In the genomic region with DNA sequence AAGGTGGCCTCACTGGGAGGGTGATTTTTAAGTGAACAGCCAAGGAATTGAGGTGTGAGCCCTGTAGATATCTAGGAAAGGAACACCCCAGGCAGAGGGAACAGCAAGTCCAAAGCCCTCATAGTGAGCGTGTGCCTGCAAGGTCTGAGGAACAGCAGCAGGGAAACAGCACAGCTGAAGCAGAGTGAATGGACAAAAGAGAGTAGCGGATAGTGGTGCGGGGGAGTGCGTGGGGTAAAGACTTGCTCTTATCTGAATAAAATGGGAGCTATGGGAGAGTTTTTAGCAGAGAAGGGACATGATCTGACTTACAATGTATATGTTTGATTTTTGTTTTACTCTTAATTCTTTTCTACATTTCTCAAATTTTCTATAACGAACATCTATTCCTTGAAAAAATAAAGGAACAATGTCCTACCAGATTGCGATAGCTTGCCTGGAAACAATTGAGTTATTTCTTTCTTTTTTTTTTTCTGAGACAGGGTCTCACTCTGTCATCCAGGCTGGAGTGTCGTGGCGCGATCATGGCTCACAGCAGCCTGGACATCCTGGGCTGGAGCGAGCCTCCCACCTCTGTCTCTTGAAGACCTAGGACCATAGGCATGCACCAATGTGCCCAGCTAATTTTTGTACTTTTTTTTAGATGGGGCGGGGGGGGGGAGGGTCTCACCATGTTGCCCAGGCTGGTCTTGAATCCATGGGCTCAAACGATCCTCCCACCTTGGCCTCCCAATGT, we compare ENCODE assay signal across 26 cellular contexts. TPM values are rescaled to one million over a fixed set of nuclear protein-coding genes. Genes with fewer than 3 reads are reported as not detected.
DNase-seq lines count a peak whose midpoint lies in the region; ATAC-seq, FAIRE-seq and TF ChIP-seq lines count a peak whose summit lies in the region.
"Had no signal": no experiment of that assay in that cellular context is flagged by ENCODE, and none has a peak within 500 bp of the region (broad histone marks: within the 10 kb centered on the region; RNA-seq: fewer than 3 reads in every experiment).

No MANE protein-coding gene starts in this region.

- WGBS in K562 (ENCODE audit: insufficient coverage, low coverage, missing lambda C conversion rate): 35% methylated on average over 11 of the region's 12 CpGs
- no CpG with 5 or more reads among the region's 12 CpGs for WGBS in trophoblast cell (ENCODE audit: extremely low coverage, insufficient coverage, insufficient read length)
- 96% methylated on average over 11 of the region's 12 CpGs for WGBS in mammary epithelial cell (ENCODE audit: low coverage, missing lambda C conversion rate)

- no TSS peak for BruUV-seq in K562 (replicated peaks; lab: Mats Ljungman, UMichigan)
- no TSS peak for BruUV-seq in mammary epithelial cell (replicated peaks; lab: Mats Ljungman, UMichigan)

- CTCF ChIA-PET in K562 (lab: Yijun Ruan, JAX; ENCODE audit: low intra/inter-chr PET ratio): no interaction called here
- CTCF ChIA-PET in mammary epithelial cell (lab: Charles Lee; ENCODE audit: low non-redundant PET): no interaction called here

- H3K9ac ChIP-seq in K562 (ENCODE audit: insufficient read depth in 1 of 2, low read depth in 2 of 2, low read length in 2 of 2): peak overlapping the region in 1 of 2 experiments; percentile 56; a peak in 1 of 4 replicates
- no peak overlapping the region for H3K9ac ChIP-seq in trophoblast cell (ENCODE audit: low read length)
- H3K9ac ChIP-seq in mammary epithelial cell (ENCODE audit: insufficient read depth, low read length): no peak overlapping the region
- H3K9ac ChIP-seq: BLaER1 had no signal

- H3K36me3 Mint-ChIP-seq in CD14-positive monocyte: no peaks in the 10 kb centered on the region
- H3K36me3 Mint-ChIP-seq: CD8-positive, alpha-beta T cell; IgD-negative memory B cell had no signal

- no peaks in the 10 kb centered on the region for H3K9me1 ChIP-seq in K562 (ENCODE audit: control insufficient read depth, insufficient read depth, low read length)

- intact Hi-C loops in K562 (cut with micrococcal nuclease) (no loop called here), CD14-positive monocyte (cut with micrococcal nuclease) (no loop called here), mammary epithelial cell (cut with micrococcal nuclease) (no loop called here)

- peaks cover 0 to 5% (median 3%) of the 10 kb centered on the region in 3 donors for H3K27me3 Mint-ChIP-seq in CD14-positive monocyte (ENCODE audit: low read depth in 3 of 3)
- H3K27me3 Mint-ChIP-seq: IgD-negative memory B cell had no signal

- dilution Hi-C loops in mammary epithelial cell (cut with HindIII; ENCODE audit: low sequenced_read_pairs): no loop called here

- ATAC-seq in K562: peak; percentile 91
- ATAC-seq: A549; CD8-positive, alpha-beta T cell; GM23338; HCT116; HepG2 had no signal

- peak; percentile 52 for FAIRE-seq in K562 (lab: Jason Lieb, UNC)
- FAIRE-seq: A549, G401.6, GM12891, GM18507, H54, HepG2 had no signal

- H3K4me1 ChIP-seq in K562 (replicated peaks in 1 of 2; ENCODE audit: control insufficient read depth in 2 of 2, insufficient read depth in 2 of 2, low read length in 2 of 2): peaks cover 3 to 7% of the 10 kb centered on the region in 2 experiments; a peak in 1 of 5 replicates
- H3K4me1 ChIP-seq in trophoblast cell (ENCODE audit: control insufficient read depth in 1 of 2, insufficient read depth in 2 of 2, low read length in 2 of 2): no peaks in the 10 kb centered on the region
- no peaks in the 10 kb centered on the region for H3K4me1 ChIP-seq in mammary epithelial cell (ENCODE audit: insufficient read depth, low read length)
- H3K4me1 ChIP-seq: A549 had no signal

- H3K4me3 ChIP-seq in K562: no peak overlapping the region
- no peak overlapping the region for H3K4me3 ChIP-seq in trophoblast cell (ENCODE audit: low read depth, low read length)
- no peak overlapping the region for H3K4me3 ChIP-seq in mammary epithelial cell (replicated peaks in 1 of 3; ENCODE audit: insufficient read depth in 1 of 3, low read depth in 2 of 3, low read length in 3 of 3)
- H3K4me3 ChIP-seq: A549, BLaER1, GM23338 had no signal

- no peak overlapping the region for H3K27ac ChIP-seq in K562 (ENCODE audit: extremely low read depth, low read depth, low read length)
- peak overlapping the region; percentile 55 for H3K27ac ChIP-seq in substantia nigra (ENCODE audit: low read depth, low read length, poor library complexity, severe bottlenecking)
- H3K27ac ChIP-seq in trophoblast cell (ENCODE audit: low read depth, low read length): no peak overlapping the region
- no peak overlapping the region for H3K27ac ChIP-seq in mammary epithelial cell (ENCODE audit: insufficient read depth, low read depth, low read length)
- H3K27ac ChIP-seq: 22Rv1, A549, BLaER1 had no signal

- H3K4me3 Mint-ChIP-seq in CD14-positive monocyte: peak overlapping the region in 1 of 2 donors; percentile 1
- H3K4me3 Mint-ChIP-seq: CD8-positive, alpha-beta T cell; GM23338; IgD-negative memory B cell had no signal

- H4K20me1 ChIP-seq in K562 (replicated peaks; ENCODE audit: control insufficient read depth, insufficient read depth, low read length) (no peaks in the 10 kb centered on the region; the same call in 1 of the 2 replicates), mammary epithelial cell (ENCODE audit: insufficient read depth, low read length) (no peaks in the 10 kb centered on the region)
- H4K20me1 ChIP-seq: BLaER1 had no signal

- H3K14ac ChIP-seq in trophoblast cell (ENCODE audit: low read length): no peak overlapping the region

- no peak overlapping the region for H3K23ac ChIP-seq in trophoblast cell (ENCODE audit: low read length)

- H3K18ac ChIP-seq in trophoblast cell (ENCODE audit: low read length): no peak overlapping the region

- no peak overlapping the region for H4K91ac ChIP-seq in trophoblast cell (ENCODE audit: low read depth, low read length)

- no peak overlapping the region for H4K12ac ChIP-seq in trophoblast cell (ENCODE audit: low read depth, low read length)

- H4K8ac ChIP-seq in trophoblast cell (ENCODE audit: low read depth, low read length): no peak overlapping the region

- no peak overlapping the region for H2AK5ac ChIP-seq in trophoblast cell (ENCODE audit: low read length)

- DNase-seq in Ammon's horn (ENCODE audit: low spot score) (peak; percentile 46), K562 (ENCODE audit: extremely low read depth in 1 of 4, low spot score in 3 of 4) (peak in 2 of 4 experiments; percentile 28 to 65), medulla oblongata (ENCODE audit: extremely low spot score) (peak; percentile 39), substantia nigra (lab: John Stamatoyannopoulos, UW) (peak in 14 of 49 donors; percentile 4 to 59 (median 9)), CD14-positive monocyte (ENCODE audit: low spot score) (no peak), trophoblast cell (no peak), mammary epithelial cell (no peak)
- DNase-seq in activated naive CD4-positive, alpha-beta T cell treated with Interleukin-2 at 50 U/mL for 16 hours: no peak
- DNase-seq: AML-193; Calu3; CD8-positive, alpha-beta T cell; DMS 273 treated with DMSO at 0.1 percent for 48 hours; DMS53; DND-41; EL had no signal

- no peak overlapping the region for H2BK120ac ChIP-seq in trophoblast cell (ENCODE audit: insufficient read depth, low read length, poor library complexity)

- H3K36me3 ChIP-seq in K562 (ENCODE audit: control insufficient read depth, insufficient read depth, low read length): no peaks in the 10 kb centered on the region
- no peaks in the 10 kb centered on the region for H3K36me3 ChIP-seq in trophoblast cell (ENCODE audit: control insufficient read depth in 1 of 2, insufficient read depth in 2 of 2, low read length in 2 of 2)
- no peaks in the 10 kb centered on the region for H3K36me3 ChIP-seq in mammary epithelial cell (ENCODE audit: insufficient read depth, low read length)
- H3K36me3 ChIP-seq: BLaER1 had no signal

- POLR2A ChIA-PET in K562 (lab: Yijun Ruan, JAX): no interaction called here

- TF ChIP-seq RAD21 in K562 (CRISPR knock-in tag; conservative IDR thresholded peaks at IDR 0.05 in 1 of 2, IDR thresholded peaks at IDR 0.05 in 1 of 2): no peak

- no peak overlapping the region for H3K27ac Mint-ChIP-seq in CD14-positive monocyte
- H3K27ac Mint-ChIP-seq: CD8-positive, alpha-beta T cell; GM23338; IgD-negative memory B cell had no signal

- no peak overlapping the region for H3K4ac ChIP-seq in trophoblast cell (ENCODE audit: low read depth, low read length)

- H3K79me1 ChIP-seq in trophoblast cell (ENCODE audit: low read length): no peaks in the 10 kb centered on the region

- H2BK5ac ChIP-seq in trophoblast cell (ENCODE audit: low read depth, low read length, poor library complexity): no peak overlapping the region

- TF ChIP-seq POLR2A in K562 (conservative IDR thresholded peaks at IDR 0.05): no peak

- H3K9me3 Mint-ChIP-seq in CD14-positive monocyte: peaks cover 0 to 16% (median 10%) of the 10 kb centered on the region in 7 donors
- H3K9me3 Mint-ChIP-seq: CD8-positive, alpha-beta T cell; GM23338 had no signal

- TF ChIP-seq CTCF in K562 (IDR thresholded peaks at IDR 0.05 in 2 of 3, conservative IDR thresholded peaks at IDR 0.05 in 1 of 3; ENCODE audit: insufficient read depth in 2 of 3, low read depth in 1 of 3, low read length in 3 of 3): no peak
- no peak for TF ChIP-seq CTCF in CD14-positive monocyte (IDR thresholded peaks at IDR 0.05)
- no peak for TF ChIP-seq CTCF in mammary epithelial cell (conservative IDR thresholded peaks at IDR 0.05 in 1 of 2, IDR thresholded peaks at IDR 0.05 in 1 of 2; ENCODE audit: extremely low read depth in 1 of 2, insufficient read depth in 1 of 2, low read depth in 1 of 2, low read length in 2 of 2)

- no peak for TF ChIP-seq EP300 in K562 (IDR thresholded peaks at IDR 0.05; ENCODE audit: low read length)

- in situ Hi-C loops in K562 (cut with MboI) (no loop called here), mammary epithelial cell (cut with MboI; ENCODE audit: low sequenced_read_pairs in 2 of 2) (no loop called here)

- H2AFZ ChIP-seq in K562 (ENCODE audit: low read depth, low read length) (peak overlapping the region; percentile 70; the same call in 1 of the 2 replicates), trophoblast cell (ENCODE audit: insufficient read depth, low read length, poor library complexity) (no peak overlapping the region), mammary epithelial cell (ENCODE audit: low read depth, low read length) (no peak overlapping the region)
- H2AFZ ChIP-seq: GM23338 had no signal

- H3K79me2 ChIP-seq in K562 (ENCODE audit: control insufficient read depth, insufficient read depth, low read length) (no peaks in the 10 kb centered on the region), trophoblast cell (ENCODE audit: control insufficient read depth, insufficient read depth, low read length, poor library complexity) (no peaks in the 10 kb centered on the region), mammary epithelial cell (ENCODE audit: insufficient read depth, low read length) (no peaks in the 10 kb centered on the region)

- no peaks in the 10 kb centered on the region for H3K4me1 Mint-ChIP-seq in CD14-positive monocyte
- H3K4me1 Mint-ChIP-seq: GM23338 had no signal

- H3K4me2 ChIP-seq in K562 (ENCODE audit: insufficient read depth, low read length) (peak overlapping the region; percentile 33; the same call in 1 of the 2 replicates), trophoblast cell (ENCODE audit: low read length) (no peak overlapping the region), mammary epithelial cell (ENCODE audit: insufficient read depth, low read depth, low read length) (no peak overlapping the region)
- H3K4me2 ChIP-seq: A549, BLaER1, GM23338 had no signal

- H3K9me3 ChIP-seq in K562 (replicated peaks; ENCODE audit: control insufficient read depth, insufficient read depth, low read depth, low read length) (no peaks in the 10 kb centered on the region; the same call in 1 of the 2 replicates), trophoblast cell (ENCODE audit: insufficient read depth, low read depth, low read length) (no peaks in the 10 kb centered on the region), mammary epithelial cell (replicated peaks; ENCODE audit: insufficient read depth, low read length) (no peaks in the 10 kb centered on the region)
- H3K9me3 ChIP-seq: A549 had no signal

- H2BK12ac ChIP-seq in trophoblast cell (ENCODE audit: low read length): no peak overlapping the region

- no peaks in the 10 kb centered on the region for H3K27me3 ChIP-seq in K562 (ENCODE audit: control insufficient read depth in 2 of 2, insufficient read depth in 2 of 2, low read length in 2 of 2)
- H3K27me3 ChIP-seq in trophoblast cell (ENCODE audit: insufficient read depth, low read length): no peaks in the 10 kb centered on the region
- no peaks in the 10 kb centered on the region for H3K27me3 ChIP-seq in mammary epithelial cell (ENCODE audit: insufficient read depth, low read length)
- H3K27me3 ChIP-seq: BLaER1 had no signal

RNA-seq across cellular contexts. Expression of a gene that starts 19.5 kb away (rescaled TPM):
- 16.0 and 31.8 TPM in 2 replicates for total RNA-seq in K562 (2011; cell fraction: chromatin; rRNA removed; ENCODE audit: low replicate concordance)
- 9.5 and 11.7 TPM in 2 replicates for total RNA-seq in K562 (2011; cell fraction: nucleolus; rRNA removed)
- total RNA-seq in K562 (2011; cell fraction: nucleoplasm; rRNA removed): 16.7 and 30.9 TPM in 2 replicates
- total RNA-seq in K562 (2014; rRNA removed) (9.4 and 11.9 TPM in 2 replicates), K562 (2014; rRNA removed; fragmentation: Illumina TruSeq; extraction: Trizol) (25.7 and 26.1 TPM in 2 replicates), K562 (2015; rRNA removed; fragmentation: Illumina TruSeq; extraction: Trizol) (23.6 and 24.6 TPM in 2 replicates), K562 (2021) (39.8 and 41.6 TPM in 2 replicates), mammary epithelial cell (10 to 100 TPM; 48.6 to 65.2 TPM)
- polyA plus RNA-seq in K562 (2011; rRNA removed) (32.8 and 46.0 TPM in 2 replicates), K562 (2014; fragmentation: Illumina TruSeq; extraction: Trizol) (56.4 and 65.6 TPM in 2 replicates), K562 (2014; fragmentation: Nextera tagmentation; extraction: Ambion mirVana) (10 to 100 TPM; 67.6 to 73.3 TPM), K562 (2014; rRNA removed) (32.1 and 34.4 TPM in 2 replicates), CD14-positive monocyte (10 to 100 TPM; 19.4 TPM), mammary epithelial cell (42.9 TPM)
- 24.9 and 38.8 TPM in 2 replicates for polyA plus RNA-seq in K562 (2011; cell fraction: cytosol; rRNA removed)
- 27.7 and 36.8 TPM in 2 replicates for polyA plus RNA-seq in K562 (2011; cell fraction: nucleus; rRNA removed)
- 45.0 and 84.6 TPM in 2 replicates for polyA plus RNA-seq in K562 (2012)
- polyA minus RNA-seq in K562 (2011; rRNA and poly(A)+ RNA removed): 31.2 and 37.9 TPM in 2 replicates
- polyA minus RNA-seq in K562 (2011; cell fraction: cytosol; rRNA and poly(A)+ RNA removed): 27.1 and 27.2 TPM in 2 replicates
- 11.4 and 20.0 TPM in 2 replicates for polyA minus RNA-seq in K562 (2011; cell fraction: nucleus; rRNA and poly(A)+ RNA removed)
- 22.8 and 23.7 TPM in 2 replicates for polyA plus RNA-seq in trophoblast cell (2013)
- 41.5 TPM for polyA minus RNA-seq in mammary epithelial cell

RNA-seq across cellular contexts. Expression of a gene that starts 38.9 kb away (rescaled TPM):
- total RNA-seq in K562 (2011; cell fraction: chromatin; rRNA removed; ENCODE audit: low replicate concordance): 0.33 TPM in 1 of 2 replicates, not detected in the other
- total RNA-seq in K562 (2011; cell fraction: nucleolus; rRNA removed): 0.13 TPM in 1 of 2 replicates, not detected in the other
- 0.22 TPM in 1 of 2 replicates, not detected in the other for total RNA-seq in K562 (2011; cell fraction: nucleoplasm; rRNA removed)
- total RNA-seq in K562 (2014; rRNA removed) (0.05 and 0.20 TPM in 2 replicates), K562 (2014; rRNA removed; fragmentation: Illumina TruSeq; extraction: Trizol) (0.11 and 0.26 TPM in 2 replicates), K562 (2015; rRNA removed; fragmentation: Illumina TruSeq; extraction: Trizol) (0.08 and 0.14 TPM in 2 replicates), K562 (2021) (0.07 and 0.25 TPM in 2 replicates), mammary epithelial cell (10 to 100 TPM in 1 of 2 donors, 1 to 10 TPM in 1; 7.5 to 30.7 TPM)
- polyA plus RNA-seq in K562 (2011; rRNA removed) (0.03 and 0.09 TPM in 2 replicates), K562 (2014; fragmentation: Illumina TruSeq; extraction: Trizol) (0.04 and 0.07 TPM in 2 replicates), K562 (2014; fragmentation: Nextera tagmentation; extraction: Ambion mirVana) (under 1 TPM; 0.07 to 0.15 TPM), K562 (2014; rRNA removed) (0.09 TPM in 1 of 2 replicates, not detected in the other), CD14-positive monocyte (1 to 10 TPM; 1.5 to 1.7 TPM), mammary epithelial cell (2.8 TPM)
- polyA plus RNA-seq in K562 (2011; cell fraction: cytosol; rRNA removed): 0.04 and 0.06 TPM in 2 replicates
- polyA plus RNA-seq in K562 (2011; cell fraction: nucleus; rRNA removed): 0.06 and 0.22 TPM in 2 replicates
- 0.09 and 0.32 TPM in 2 replicates for polyA plus RNA-seq in K562 (2012)
- polyA minus RNA-seq in K562 (2011; rRNA and poly(A)+ RNA removed): 0.09 TPM in 1 of 2 replicates, not detected in the other
- polyA minus RNA-seq in K562 (2011; cell fraction: cytosol; rRNA and poly(A)+ RNA removed): not detected in 2 replicates
- polyA minus RNA-seq in K562 (2011; cell fraction: nucleus; rRNA and poly(A)+ RNA removed): 0.13 and 0.89 TPM in 2 replicates
- polyA plus RNA-seq in trophoblast cell (2013): 0.49 and 0.56 TPM in 2 replicates
- polyA minus RNA-seq in mammary epithelial cell: 1.4 TPM

Comparison
In these comparisons a context has a peak if more than half of its experiments do, and no peak if none do; other contexts are left out.
1. DNase-seq: peak in Ammon's horn (single experiment) and medulla oblongata (single experiment); none in activated naive CD4-positive, alpha-beta T cell treated with Interleukin-2 at 50 U/mL for 16 hours (single experiment), CD14-positive monocyte (single experiment), trophoblast cell (0 of 2) and mammary epithelial cell (single experiment).